Comparison of ENCODE assay signal across 8 cellular contexts in the genomic region with DNA sequence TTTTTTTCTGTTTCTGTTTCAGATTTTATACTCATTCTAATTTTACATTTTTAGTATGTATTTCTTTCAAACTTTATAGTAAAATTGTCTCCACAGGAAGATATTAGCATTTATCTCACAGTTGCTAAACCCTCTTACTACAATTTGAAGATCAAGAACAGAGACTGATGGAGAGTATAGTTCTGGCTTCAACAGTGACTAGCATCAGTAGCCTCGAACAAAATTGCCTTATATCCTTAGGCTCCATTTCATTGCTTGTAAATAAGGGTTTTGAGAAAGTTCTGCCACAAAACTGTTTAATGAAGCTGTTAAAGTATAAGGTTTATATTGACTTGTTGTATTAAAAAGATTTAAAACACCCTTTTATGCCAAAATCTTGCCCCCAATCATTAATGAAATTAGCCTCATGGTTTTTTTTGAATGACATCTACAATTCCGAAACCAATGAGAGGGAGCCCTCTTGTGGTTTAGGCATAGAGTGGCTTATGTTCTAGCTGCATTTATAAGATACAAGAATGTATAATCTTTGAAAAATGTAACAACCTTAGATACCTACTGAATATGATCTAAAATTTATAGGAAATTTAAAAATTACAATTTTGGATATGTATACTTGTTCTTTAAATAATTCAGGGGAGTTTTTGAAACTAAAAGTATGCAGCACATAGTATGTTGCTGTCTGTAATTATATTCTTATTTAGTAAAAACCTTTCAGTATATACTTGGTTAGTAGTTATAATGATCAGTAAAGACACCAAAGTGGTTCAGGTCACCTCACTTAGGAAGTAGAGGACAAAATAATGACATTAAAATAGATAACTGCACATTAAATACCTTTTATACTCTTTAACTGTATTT.
DNase-seq lines count a peak whose midpoint lies in the region; ATAC-seq and TF ChIP-seq lines count a peak whose summit lies in the region.

No MANE protein-coding gene starts in this region.

- no peaks in the 10 kb centered on the region for H3K9me3 ChIP-seq in DND-41 (ENCODE audit: insufficient read depth, low read length, severe bottlenecking)
- no peaks in the 10 kb centered on the region for H3K9me3 ChIP-seq in SK-N-MC (ENCODE audit: low read depth, low read length)

- no peak overlapping the region for H3K4me2 ChIP-seq in DND-41 (ENCODE audit: insufficient read depth, low read length)

- H3K27ac ChIP-seq in DND-41 (ENCODE audit: low read length) (no peak overlapping the region), SK-N-MC (no peak overlapping the region)

- no peaks in the 10 kb centered on the region for H3K79me2 ChIP-seq in DND-41 (ENCODE audit: insufficient read depth, low read length)

- DNase-seq in DND-41 (no peak), HT1080 (ENCODE audit: low read depth) (peak; percentile 36), SK-N-MC (ENCODE audit: low read depth, low spot score) (peak; percentile 20), fibroblast of the conjunctiva (ENCODE audit: low read depth) (peak; percentile 38), retinal pigment epithelial cell (ENCODE audit: low read depth) (peak; percentile 16)
- DNase-seq in activated CD4-positive, alpha-beta T cell treated with anti-CD3 and anti-CD28 coated beads, Interleukin-2, amount 50 U/mL, for 48 hours: no peak

- ATAC-seq in DND-41 (ENCODE audit: insufficient read depth, low read depth): peak; percentile 66; the same call in 1 of the 3 replicates
- ATAC-seq in GM19455 (IDR thresholded peaks at IDR 0.05; ENCODE audit: unreplicated experiment): peak; percentile 70
- no peak for ATAC-seq in activated CD4-positive, CD25-positive, alpha-beta regulatory T cell treated with anti-CD3 and anti-CD28 coated beads, Interleukin-2, amount 50 U/mL, for 24 hours

- no peaks in the 10 kb centered on the region for H4K20me1 ChIP-seq in DND-41 (ENCODE audit: insufficient read depth, low read length)

- H3K4me3 ChIP-seq in DND-41 (ENCODE audit: low read depth in 1 of 2, low read length in 2 of 2): no peak overlapping the region
- no peak overlapping the region for H3K4me3 ChIP-seq in SK-N-MC
- H3K4me3 ChIP-seq in retinal pigment epithelial cell (ENCODE audit: low read length): no peak overlapping the region

- H3K27me3 ChIP-seq in DND-41 (ENCODE audit: insufficient read depth, low read length, poor library complexity): no peaks in the 10 kb centered on the region

- H2AFZ ChIP-seq in DND-41 (ENCODE audit: low read depth, low read length): no peak overlapping the region; the same call in 1 of the 2 replicates

- peak; percentile 65 for TF ChIP-seq CTCF in DND-41 (IDR thresholded peaks at IDR 0.05; ENCODE audit: borderline replicate concordance, extremely low read depth, low read length, poor library complexity, severe bottlenecking)
- TF ChIP-seq CTCF in retinal pigment epithelial cell (conservative IDR thresholded peaks at IDR 0.05; ENCODE audit: low read depth, low read length): peak; percentile 84

- H3K9ac ChIP-seq in DND-41 (ENCODE audit: low read depth, low read length) (no peak overlapping the region), SK-N-MC (ENCODE audit: insufficient read length) (no peak overlapping the region)

- H3K36me3 ChIP-seq in DND-41 (ENCODE audit: insufficient read depth, low read length) (no peaks in the 10 kb centered on the region), SK-N-MC (ENCODE audit: insufficient read depth, low read length) (no peaks in the 10 kb centered on the region)

- H3K4me1 ChIP-seq in DND-41 (ENCODE audit: insufficient read depth, low read length): no peaks in the 10 kb centered on the region

Comparison
In these comparisons a context has a peak if more than half of its experiments do, and no peak if none do; other contexts are left out.
1. ATAC-seq: peak in DND-41 (single experiment) and GM19455 (single experiment); none in activated CD4-positive, CD25-positive, alpha-beta regulatory T cell treated with anti-CD3 and anti-CD28 coated beads, Interleukin-2, amount 50 U/mL, for 24 hours (0 of 2).
2. DNase-seq: peak in HT1080 (single experiment), SK-N-MC (single experiment), fibroblast of the conjunctiva (single experiment) and retinal pigment epithelial cell (single experiment); none in DND-41 (single experiment) and activated CD4-positive, alpha-beta T cell treated with anti-CD3 and anti-CD28 coated beads, Interleukin-2, amount 50 U/mL, for 48 hours (0 of 2).